In the genomic region with DNA sequence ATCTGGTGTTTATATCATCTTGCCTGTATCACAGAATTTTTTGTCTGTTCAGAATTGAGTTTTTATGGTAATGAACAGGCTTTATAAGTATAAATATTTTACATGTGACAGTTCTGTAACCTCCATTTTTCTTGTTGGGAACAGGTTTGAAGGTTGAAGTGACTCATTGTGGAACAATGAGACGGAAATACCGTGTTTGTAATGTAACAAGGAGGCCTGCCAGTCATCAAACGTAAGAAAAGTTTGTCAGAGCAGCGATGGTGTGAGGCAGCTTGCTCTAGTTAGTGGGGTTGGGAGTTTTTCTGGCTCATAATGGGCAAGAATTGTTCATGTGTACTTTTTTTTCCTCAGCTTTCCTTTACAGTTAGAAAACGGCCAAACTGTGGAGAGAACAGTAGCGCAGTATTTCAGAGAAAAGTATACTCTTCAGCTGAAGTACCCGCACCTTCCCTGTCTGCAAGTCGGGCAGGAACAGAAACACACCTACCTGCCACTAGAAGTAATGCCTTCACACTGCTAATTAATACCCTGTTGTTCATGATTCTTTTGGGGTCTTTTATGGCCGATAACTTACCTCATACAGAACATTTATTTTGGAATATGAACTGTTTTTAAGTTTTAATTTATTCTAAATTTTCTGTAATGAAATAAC, we compare ENCODE assay signal across 12 cellular contexts.
A peak's percentile ranks its signal among the peaks of the same experiment; 100 is the strongest.
DNase-seq lines count a peak whose midpoint lies in the region; ATAC-seq and TF ChIP-seq lines count a peak whose summit lies in the region.
"Had no signal": no experiment of that assay in that cellular context is flagged by ENCODE, and none has a peak within 500 bp of the region (broad histone marks: within the 10 kb centered on the region; RNA-seq: fewer than 3 reads in every experiment).

No MANE protein-coding gene starts in this region.

- H3K9me3 Mint-ChIP-seq in activated naive CD8-positive, alpha-beta T cell treated with anti-CD3 and anti-CD28 coated beads, Interleukin-2, amount 50 U/mL, for 24 hours = no peaks in the 10 kb centered on the region
- H3K9me3 Mint-ChIP-seq in activated naive CD8-positive, alpha-beta T cell treated with anti-CD3 and anti-CD28 coated beads for 36 hours = no peaks in the 10 kb centered on the region

- POLR2A ChIA-PET in RWPE1 (lab: Yijun Ruan, JAX; ENCODE audit: low non-redundant PET) = no interaction called here

- H2AK5ac ChIP-seq in neuronal stem cell (ENCODE audit: low read depth, low read length) = no peak overlapping the region

- no peak overlapping the region for H3K27ac ChIP-seq in RWPE1
- H3K27ac ChIP-seq in fibroblast of lung (ENCODE audit: insufficient read depth, low read length) = no peak overlapping the region
- H3K27ac ChIP-seq in smooth muscle cell (ENCODE audit: low read depth) = peak overlapping the region; percentile 66
- no peak overlapping the region for H3K27ac ChIP-seq in neuronal stem cell (replicated peaks; ENCODE audit: low read length)
- H3K27ac ChIP-seq: BLaER1 had no signal

- 57% methylated on average over 9 of the region's 9 CpGs for WGBS in smooth muscle cell (ENCODE audit: low lambda C conversion rate)
- WGBS in neuronal stem cell (ENCODE audit: extremely low coverage in 2 of 2, insufficient read length in 2 of 2, insufficient replicate concordance in 1 of 2), 2 donors = no CpG with 5 or more reads among the region's 9 CpGs

- H3K4me2 ChIP-seq in fibroblast of lung (ENCODE audit: extremely low read depth, insufficient read depth, low read length) (no peak overlapping the region), smooth muscle cell (no peak overlapping the region), neuronal stem cell (ENCODE audit: insufficient read depth, low read length, poor library complexity, severe bottlenecking) (no peak overlapping the region)
- H3K4me2 ChIP-seq: BLaER1 had no signal

- H3K18ac ChIP-seq in neuronal stem cell (ENCODE audit: low read length) = no peak overlapping the region

- no peak overlapping the region for H2BK5ac ChIP-seq in neuronal stem cell (ENCODE audit: low read length)

- ATAC-seq in activated naive CD8-positive, alpha-beta T cell treated with anti-CD3 and anti-CD28 coated beads, Interleukin-2, amount 50 U/mL, for 24 hours = peak; percentile 63
- no peak for ATAC-seq in HG02798 (IDR thresholded peaks at IDR 0.05; ENCODE audit: poor library complexity, unreplicated experiment)

- H3K4ac ChIP-seq in neuronal stem cell (ENCODE audit: low read length) = no peak overlapping the region

- no peaks in the 10 kb centered on the region for H3K4me1 Mint-ChIP-seq in activated naive CD8-positive, alpha-beta T cell treated with anti-CD3 and anti-CD28 coated beads, Interleukin-2, amount 50 U/mL, for 24 hours
- H3K4me1 Mint-ChIP-seq in activated naive CD8-positive, alpha-beta T cell treated with anti-CD3 and anti-CD28 coated beads for 36 hours = no peaks in the 10 kb centered on the region

- H4K20me1 ChIP-seq in fibroblast of lung (ENCODE audit: control insufficient read depth, extremely low read depth, insufficient read depth, low read length) = no peaks in the 10 kb centered on the region
- H4K20me1 ChIP-seq in smooth muscle cell (ENCODE audit: low read depth) = no peaks in the 10 kb centered on the region
- H4K20me1 ChIP-seq: BLaER1 had no signal

- H3K9ac ChIP-seq in fibroblast of lung (ENCODE audit: insufficient read depth, low read length) (no peak overlapping the region), smooth muscle cell (ENCODE audit: low read depth) (no peak overlapping the region), neuronal stem cell (ENCODE audit: low read depth, low read length, poor library complexity) (no peak overlapping the region)
- H3K9ac ChIP-seq: BLaER1 had no signal

- H3K79me2 ChIP-seq in fibroblast of lung (ENCODE audit: control insufficient read depth, insufficient read depth, low read length) (no peaks in the 10 kb centered on the region), smooth muscle cell (ENCODE audit: low read depth) (no peaks in the 10 kb centered on the region)

- H3K36me3 ChIP-seq in fibroblast of lung (ENCODE audit: control insufficient read depth, insufficient read depth, low read length) (no peaks in the 10 kb centered on the region), smooth muscle cell (ENCODE audit: low read depth) (peaks cover 11% of the 10 kb centered on the region), neuronal stem cell (replicated peaks in 1 of 2; ENCODE audit: control insufficient read depth in 2 of 2, insufficient read depth in 2 of 2, low read length in 2 of 2) (peaks cover 3 to 92% of the 10 kb centered on the region in 2 donors)

- no peak overlapping the region for H3K27ac Mint-ChIP-seq in activated naive CD8-positive, alpha-beta T cell treated with anti-CD3 and anti-CD28 coated beads, Interleukin-2, amount 50 U/mL, for 24 hours
- no peak overlapping the region for H3K27ac Mint-ChIP-seq in activated naive CD8-positive, alpha-beta T cell treated with anti-CD3 and anti-CD28 coated beads for 36 hours

- H3K36me3 Mint-ChIP-seq in activated naive CD8-positive, alpha-beta T cell treated with anti-CD3 and anti-CD28 coated beads, Interleukin-2, amount 50 U/mL, for 24 hours (ENCODE audit: low read depth) = peaks cover 10% of the 10 kb centered on the region
- peaks cover 6% of the 10 kb centered on the region for H3K36me3 Mint-ChIP-seq in activated naive CD8-positive, alpha-beta T cell treated with anti-CD3 and anti-CD28 coated beads for 36 hours

- H2BK120ac ChIP-seq in neuronal stem cell (ENCODE audit: low read depth, low read length) = no peak overlapping the region

- H3K79me1 ChIP-seq in neuronal stem cell (ENCODE audit: low read depth, low read length) = no peaks in the 10 kb centered on the region

- DNase-seq in activated naive CD8-positive, alpha-beta T cell treated with anti-CD3 and anti-CD28 coated beads, Interleukin-2, amount 50 U/mL, for 24 hours = no peak
- DNase-seq in activated naive CD8-positive, alpha-beta T cell treated with anti-CD3 and anti-CD28 coated beads for 36 hours = no peak
- peak; percentile 74 for DNase-seq in RWPE1 (ENCODE audit: low spot score)
- DNase-seq in fibroblast of lung (ENCODE audit: low read depth in 2 of 2) = peak; percentile 13 to 94
- DNase-seq in smooth muscle cell (lab: John Stamatoyannopoulos, UW; ENCODE audit: unreplicated experiment) = no peak
- DNase-seq in UCSD-AML1 (lab: John Stamatoyannopoulos, UW; ENCODE audit: unreplicated experiment) = no peak
- no peak for DNase-seq in neuronal stem cell (ENCODE audit: low spot score)
- DNase-seq: activated CD4-positive, alpha-beta T cell treated with anti-CD3 and anti-CD28 coated beads, Interleukin-2, amount 50 U/mL, for 4 hours; hippocampal formation; NCI-H1092 treated with DMSO at 0.1 percent for 48 hours had no signal

- CTCF ChIA-PET in RWPE1 (lab: Yijun Ruan, JAX) = interaction anchor here (0.7 kb wide), 1 partner anchor 1083 kb away, joined by 5 read pairs; no protein-coding TSS in a partner anchor

- H3K9me3 ChIP-seq in fibroblast of lung (ENCODE audit: control insufficient read depth, insufficient read depth, low read depth, low read length) (no peaks in the 10 kb centered on the region), smooth muscle cell (replicated peaks; ENCODE audit: low read depth) (no peaks in the 10 kb centered on the region), neuronal stem cell (replicated peaks in 1 of 2; ENCODE audit: control insufficient read depth in 2 of 2, insufficient read depth in 1 of 2, low read depth in 1 of 2, low read length in 2 of 2) (no peaks in the 10 kb centered on the region)
- H3K9me3 ChIP-seq: BLaER1 had no signal

- TF ChIP-seq CTCF in RWPE1 (conservative IDR thresholded peaks at IDR 0.05; ENCODE audit: low read depth) (no peak), fibroblast of lung (conservative IDR thresholded peaks at IDR 0.05 in 1 of 2, IDR thresholded peaks at IDR 0.05 in 1 of 2; ENCODE audit: low read depth in 1 of 2, low read length in 2 of 2) (no peak), smooth muscle cell (IDR thresholded peaks at IDR 0.05; ENCODE audit: borderline replicate concordance, insufficient read depth, poor library complexity, severe bottlenecking) (no peak)

- H4K8ac ChIP-seq in neuronal stem cell (ENCODE audit: low read depth, low read length) = no peak overlapping the region

- no peaks in the 10 kb centered on the region for H3K27me3 ChIP-seq in fibroblast of lung (ENCODE audit: control insufficient read depth, insufficient read depth, low read length)
- no peaks in the 10 kb centered on the region for H3K27me3 ChIP-seq in smooth muscle cell (ENCODE audit: low read depth)
- no peaks in the 10 kb centered on the region for H3K27me3 ChIP-seq in neuronal stem cell (ENCODE audit: control insufficient read depth in 3 of 3, insufficient read depth in 3 of 3, low read depth in 1 of 3, low read length in 3 of 3)
- H3K27me3 ChIP-seq: BLaER1 had no signal

- H2AFZ ChIP-seq in fibroblast of lung (ENCODE audit: low read length) (no peak overlapping the region), smooth muscle cell (ENCODE audit: low read depth) (no peak overlapping the region), neuronal stem cell (ENCODE audit: low read length) (no peak overlapping the region)

- H2BK12ac ChIP-seq in neuronal stem cell (ENCODE audit: low read length) = no peak overlapping the region

- no peak overlapping the region for H2BK15ac ChIP-seq in neuronal stem cell (ENCODE audit: low read length)

- no peaks in the 10 kb centered on the region for H3K27me3 Mint-ChIP-seq in activated naive CD8-positive, alpha-beta T cell treated with anti-CD3 and anti-CD28 coated beads, Interleukin-2, amount 50 U/mL, for 24 hours
- no peaks in the 10 kb centered on the region for H3K27me3 Mint-ChIP-seq in activated naive CD8-positive, alpha-beta T cell treated with anti-CD3 and anti-CD28 coated beads for 36 hours

- no peaks in the 10 kb centered on the region for H3F3A ChIP-seq in smooth muscle cell (ENCODE audit: low read depth)

- no peak overlapping the region for H3K14ac ChIP-seq in neuronal stem cell (ENCODE audit: low read length)

- H3K23ac ChIP-seq in neuronal stem cell (ENCODE audit: low read depth, low read length, poor library complexity) = no peak overlapping the region

- H3K4me3 ChIP-seq in fibroblast of lung (replicated peaks in 1 of 4; ENCODE audit: control extremely low read depth in 1 of 4, insufficient read depth in 1 of 4, low read depth in 3 of 4, low read length in 4 of 4) = no peak overlapping the region
- no peak overlapping the region for H3K4me3 ChIP-seq in smooth muscle cell
- no peak overlapping the region for H3K4me3 ChIP-seq in neuronal stem cell (ENCODE audit: low read length in 2 of 2)
- H3K4me3 ChIP-seq: BLaER1 had no signal

- no peak overlapping the region for H3K4me3 Mint-ChIP-seq in activated naive CD8-positive, alpha-beta T cell treated with anti-CD3 and anti-CD28 coated beads, Interleukin-2, amount 50 U/mL, for 24 hours
- H3K4me3 Mint-ChIP-seq in activated naive CD8-positive, alpha-beta T cell treated with anti-CD3 and anti-CD28 coated beads for 36 hours = no peak overlapping the region

- no peak overlapping the region for H4K91ac ChIP-seq in neuronal stem cell (ENCODE audit: low read depth, low read length, poor library complexity)

- H3K4me1 ChIP-seq in fibroblast of lung (ENCODE audit: control insufficient read depth, extremely low read depth, insufficient read depth, low read length) (no peaks in the 10 kb centered on the region), smooth muscle cell (ENCODE audit: low read depth) (no peaks in the 10 kb centered on the region), neuronal stem cell (ENCODE audit: control insufficient read depth in 2 of 2, insufficient read depth in 1 of 2, low read depth in 1 of 2, low read length in 2 of 2) (no peaks in the 10 kb centered on the region)
- H3K4me1 ChIP-seq: BLaER1 had no signal

Comparison
In these comparisons a context has a peak if more than half of its experiments do, and no peak if none do; other contexts are left out.
1. DNase-seq: peak in RWPE1 (single experiment) and fibroblast of lung (2 of 2); none in activated naive CD8-positive, alpha-beta T cell treated with anti-CD3 and anti-CD28 coated beads, Interleukin-2, amount 50 U/mL, for 24 hours (single experiment), activated naive CD8-positive, alpha-beta T cell treated with anti-CD3 and anti-CD28 coated beads for 36 hours (single experiment), smooth muscle cell (single experiment), UCSD-AML1 (single experiment) and neuronal stem cell (single experiment).